ENCODE assay signal across 15 cellular contexts in the genomic region with DNA sequence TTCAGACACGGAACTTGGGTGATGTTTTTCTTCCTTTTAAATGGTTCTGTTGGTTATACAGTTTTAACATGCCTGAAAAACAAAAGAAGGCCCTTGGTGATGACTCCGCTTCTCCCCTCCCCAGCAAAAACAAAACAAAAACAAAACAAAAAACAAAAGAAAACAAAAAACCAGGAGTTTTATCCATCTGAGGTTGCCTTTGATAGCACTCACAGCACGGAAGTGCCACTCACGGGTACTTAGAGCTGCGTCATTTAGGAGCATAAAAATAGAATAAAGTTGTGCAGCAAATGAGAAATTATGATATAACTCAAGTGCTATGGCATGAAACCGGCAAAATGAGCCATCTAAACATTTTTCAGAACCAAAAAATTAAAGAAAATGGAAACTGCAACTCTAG. TPM values are rescaled to one million over a fixed set of nuclear protein-coding genes. Genes with fewer than 3 reads are reported as not detected.
DNase-seq lines count a peak whose midpoint lies in the region; TF ChIP-seq lines count a peak whose summit lies in the region.
"Had no signal": no experiment of that assay in that cellular context is flagged by ENCODE, and none has a peak within 500 bp of the region (broad histone marks: within the 10 kb centered on the region; RNA-seq: fewer than 3 reads in every experiment).

No MANE protein-coding gene starts in this region.

- H3K9me3 ChIP-seq in OCI-LY7 (ENCODE audit: low read length) (no peaks in the 10 kb centered on the region), mesodermal cell (ENCODE audit: control insufficient read depth, low read length) (no peaks in the 10 kb centered on the region), WERI-Rb-1 (ENCODE audit: severe bottlenecking) (no peaks in the 10 kb centered on the region)

- WGBS in mesodermal cell (ENCODE audit: insufficient coverage in 2 of 2), 2 experiments: 87 to 97% methylated on average over 3 to 5 of the region's 6 CpGs

- POLR2A ChIA-PET in OCI-LY7 (lab: Charles Lee): interaction anchor here (0.6 kb wide), 1 partner anchor 1304 kb away, joined by 4 read pairs; no protein-coding TSS in a partner anchor

- H3K9me2 ChIP-seq in OCI-LY7 (ENCODE audit: insufficient read depth, low read length): no peaks in the 10 kb centered on the region

- no peaks in the 10 kb centered on the region for H3K27me3 ChIP-seq in WERI-Rb-1 (ENCODE audit: insufficient read depth, low read depth, severe bottlenecking)

- BruUV-seq in OCI-LY7 (replicated peaks; lab: Mats Ljungman, UMichigan): no TSS peak

- H3K79me2 ChIP-seq in OCI-LY7 (ENCODE audit: insufficient read depth, low read depth, low read length): no peaks in the 10 kb centered on the region

- H3K27ac ChIP-seq in OCI-LY7 (ENCODE audit: low read depth, low read length, poor library complexity, severe bottlenecking) (no peak overlapping the region), cingulate gyrus (ENCODE audit: low read depth, low read length) (peak overlapping the region; percentile 94), mesodermal cell (ENCODE audit: low read depth, low read length, severe bottlenecking) (peak overlapping the region; percentile 52), temporal lobe (ENCODE audit: low read depth, low read length) (peak overlapping the region; percentile 99), WERI-Rb-1 (no peak overlapping the region)
- H3K27ac ChIP-seq: HL-60, KMS-11 had no signal

- CTCF ChIA-PET in OCI-LY7 (lab: Charles Lee; ENCODE audit: unreplicated experiment): no interaction called here

- H3K4me1 ChIP-seq in OCI-LY7 (ENCODE audit: insufficient read depth, low read length, poor library complexity, severe bottlenecking): peaks cover 6% of the 10 kb centered on the region
- peaks cover 43% of the 10 kb centered on the region for H3K4me1 ChIP-seq in mesodermal cell (ENCODE audit: control insufficient read depth, insufficient read depth, low read length, poor library complexity, severe bottlenecking)

- no peak for DNase-seq in OCI-LY7 (ENCODE audit: low spot score)
- DNase-seq in NCI-H128 (lab: John Stamatoyannopoulos, UW; ENCODE audit: unreplicated experiment): no peak
- no peak for DNase-seq in posterior cingulate gyrus
- no peak for DNase-seq in WERI-Rb-1
- DNase-seq: C1 segment of cervical spinal cord, DND-41, NCI-H1436, nucleus accumbens, OCI-M1, small intestine had no signal

- peak overlapping the region; percentile 3; the same call in 1 of the 2 replicates for H3K4me2 ChIP-seq in OCI-LY7 (ENCODE audit: low read length)
- H3K4me2 ChIP-seq: KMS-11 had no signal

- intact Hi-C loops in OCI-LY7 (cut with micrococcal nuclease; ENCODE audit: unreplicated experiment): no loop called here
- intact Hi-C loops in posterior cingulate gyrus (cut with DNase I): loop anchor here (10.0 kb wide), 1 partner anchor 127 kb away; a partner anchor contains a TSS

- no peaks in the 10 kb centered on the region for H4K20me1 ChIP-seq in OCI-LY7 (ENCODE audit: insufficient read depth, low read length)

- H3K4me3 ChIP-seq in OCI-LY7 (ENCODE audit: low read depth, low read length, poor library complexity, severe bottlenecking) (no peak overlapping the region), mesodermal cell (ENCODE audit: extremely low read depth, insufficient read depth, low read length, poor library complexity, severe bottlenecking) (no peak overlapping the region), WERI-Rb-1 (ENCODE audit: low read depth, low read length) (no peak overlapping the region)

- H3K36me3 ChIP-seq in OCI-LY7 (ENCODE audit: insufficient read depth, low read length) (no peaks in the 10 kb centered on the region), mesodermal cell (ENCODE audit: control insufficient read depth, insufficient read depth, low read length) (peaks cover 35% of the 10 kb centered on the region), WERI-Rb-1 (no peaks in the 10 kb centered on the region)

- no peak overlapping the region for H2AFZ ChIP-seq in OCI-LY7 (ENCODE audit: low read length)

- TF ChIP-seq CTCF in OCI-LY7 (conservative IDR thresholded peaks at IDR 0.05; ENCODE audit: low read length) (no peak), WERI-Rb-1 (IDR thresholded peaks at IDR 0.05; ENCODE audit: low read depth, low read length) (no peak)

RNA-seq across cellular contexts. Expression of a gene that starts 57.7 kb away (rescaled TPM):
- total RNA-seq in OCI-LY7 (2014; rRNA removed; shearing (Covaris generic)): 15.2 and 16.9 TPM in 2 replicates
- total RNA-seq in OCI-LY7 (2022): 4.0 and 5.1 TPM in 2 replicates
- 70.9 TPM for polyA plus RNA-seq in mesodermal cell (2013, experiment 1 of 2)
- polyA plus RNA-seq in mesodermal cell (2013, experiment 2 of 2): 70.0 TPM
- total RNA-seq in temporal lobe: 283 TPM

Comparison
In these comparisons a context has a peak if more than half of its experiments do, and no peak if none do; other contexts are left out.
1. H3K27ac ChIP-seq: peak in cingulate gyrus (single experiment), mesodermal cell (single experiment) and temporal lobe (single experiment); none in OCI-LY7 (single experiment) and WERI-Rb-1 (single experiment).
2. RNA of a gene that starts 57.7 kb away (total RNA-seq): 283 TPM in temporal lobe (single experiment); 4.0 to 16.9 TPM in OCI-LY7; every median in the first group is over 10 times any median in the second.